ENCODE assay signal across 21 cellular contexts in the genomic region with DNA sequence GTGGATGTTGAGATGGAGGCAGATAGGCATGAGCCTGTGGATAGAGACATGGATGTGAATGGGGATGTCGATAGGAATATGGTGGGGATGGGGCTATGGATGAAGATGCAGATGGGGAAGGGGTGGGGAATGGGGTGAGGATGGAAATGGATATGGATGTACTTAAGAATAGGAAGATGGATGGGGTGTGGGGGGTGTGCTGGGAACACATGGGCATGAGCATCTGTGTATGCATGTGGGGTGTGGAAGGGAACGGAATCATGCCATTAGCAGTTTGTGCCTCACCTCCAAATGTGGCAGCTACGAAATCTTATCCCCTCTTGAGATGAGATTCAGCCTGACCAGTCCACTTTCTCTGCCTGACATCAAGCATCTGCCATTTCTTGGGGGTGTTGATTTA.
A peak's percentile ranks its signal among the peaks of the same experiment; 100 is the strongest.
DNase-seq lines count a peak whose midpoint lies in the region; ATAC-seq, FAIRE-seq and TF ChIP-seq lines count a peak whose summit lies in the region.
"Had no signal": no experiment of that assay in that cellular context is flagged by ENCODE, and none has a peak within 500 bp of the region (broad histone marks: within the 10 kb centered on the region; RNA-seq: fewer than 3 reads in every experiment).

No MANE protein-coding gene starts in this region.

- POLR2A ChIA-PET in HepG2 (lab: Yijun Ruan, JAX), result no interaction called here

- in situ Hi-C loops in HepG2 (cut with HindIII; ENCODE audit: extremely low pct_ligation_motif_present, low pct_unique_long_range_greater_than_20kb), result no loop called here
- in situ Hi-C loops in GM13977 (cut with MboI; ENCODE audit: low pct_unique_long_range_greater_than_20kb, low sequenced_read_pairs, unreplicated experiment), result no loop called here

- ATAC-seq in HepG2 (no peak), right lobe of liver (no peak)
- ATAC-seq: CD8-positive, alpha-beta T cell had no signal

- CTCF ChIA-PET in HepG2 (lab: Yijun Ruan, JAX; ENCODE audit: low intra/inter-chr PET ratio, low total read pairs), result no interaction called here

- H3K4me3 ChIP-seq in HepG2 (replicated peaks in 1 of 3; ENCODE audit: insufficient read depth in 1 of 3, low read depth in 2 of 3, low read length in 3 of 3), result no peak overlapping the region
- no peak overlapping the region for H3K4me3 ChIP-seq in right lobe of liver
- H3K4me3 ChIP-seq in esophagus muscularis mucosa, result no peak overlapping the region
- H3K4me3 ChIP-seq in vagina, result no peak overlapping the region
- H3K4me3 ChIP-seq: BLaER1 treated with 17β-estradiol and CSF1 and Interleukin-3, amounts not matched to agents 10 nM and 100 nM had no signal

- no peak for TF ChIP-seq RAD21 in HepG2 (CRISPR knock-in tag; IDR thresholded peaks at IDR 0.05)

- BruUV-seq in HepG2 (replicated peaks; lab: Mats Ljungman, UMichigan), result no TSS peak

- DNase-seq in HepG2 (ENCODE audit: low spot score) (no peak), right lobe of liver (no peak), esophagus muscularis mucosa (ENCODE audit: extremely low spot score) (peak; percentile 70), vagina (ENCODE audit: extremely low spot score in 2 of 2) (peak; percentile 52 to 55), GM13977 (ENCODE audit: low spot score) (no peak), AML-193 (lab: John Stamatoyannopoulos, UW) (no peak)
- DNase-seq: 8988T; ACHN; Caco-2; Calu3; CD4-positive, alpha-beta T cell; CD8-positive, alpha-beta T cell; DMS79 treated with DMSO at 0.1 percent for 48 hours; GF-D8 had no signal

- TF ChIP-seq EP300 in HepG2 (IDR thresholded peaks at IDR 0.05; ENCODE audit: low read depth in 2 of 2, low read length in 2 of 2) (no peak), HepG2 (CRISPR knock-in tag; IDR thresholded peaks at IDR 0.05; ENCODE audit: borderline replicate concordance) (no peak), esophagus muscularis mucosa (IDR thresholded peaks at IDR 0.05) (no peak)

- intact Hi-C loops in HepG2 (cut with micrococcal nuclease; ENCODE audit: unreplicated experiment) (no loop called here), right lobe of liver (cut with DNase I) (no loop called here), esophagus muscularis mucosa (cut with DNase I) (no loop called here), vagina (cut with DNase I) (no loop called here)

- TF ChIP-seq POLR2A in HepG2 (IDR thresholded peaks at IDR 0.05; ENCODE audit: insufficient read depth in 1 of 2, low read depth in 2 of 2, low read length in 2 of 2) (no peak), right lobe of liver (IDR thresholded peaks at IDR 0.05) (no peak), esophagus muscularis mucosa (IDR thresholded peaks at IDR 0.05; ENCODE audit: low read depth) (no peak), vagina (IDR thresholded peaks at IDR 0.05) (no peak)

- no peak overlapping the region for H3K27ac ChIP-seq in HepG2 (ENCODE audit: extremely low read length, insufficient read depth, low read length)
- no peak overlapping the region for H3K27ac ChIP-seq in right lobe of liver
- no peak overlapping the region for H3K27ac ChIP-seq in esophagus muscularis mucosa (replicated peaks in 1 of 4)
- H3K27ac ChIP-seq in vagina, result no peak overlapping the region
- H3K27ac ChIP-seq: BLaER1 treated with 17β-estradiol and CSF1 and Interleukin-3, amounts not matched to agents 10 nM and 100 nM; C4-2B had no signal

- TF ChIP-seq CTCF in HepG2 (CRISPR knock-in tag; IDR thresholded peaks at IDR 0.05) (no peak), right lobe of liver (IDR thresholded peaks at IDR 0.05) (no peak), esophagus muscularis mucosa (IDR thresholded peaks at IDR 0.05) (no peak), vagina (IDR thresholded peaks at IDR 0.05) (no peak), GM13977 (IDR thresholded peaks at IDR 0.05; ENCODE audit: extremely low read depth, insufficient read depth, missing control alignments) (no peak)

- H3K4me1 ChIP-seq in HepG2 (ENCODE audit: insufficient read depth, low read length), result no peaks in the 10 kb centered on the region
- no peaks in the 10 kb centered on the region for H3K4me1 ChIP-seq in right lobe of liver
- peaks cover 0 to 9% (median 5%) of the 10 kb centered on the region in 4 donors for H3K4me1 ChIP-seq in esophagus muscularis mucosa
- H3K4me1 ChIP-seq in vagina, result no peaks in the 10 kb centered on the region
- H3K4me1 ChIP-seq: BLaER1 treated with 17β-estradiol and CSF1 and Interleukin-3, amounts not matched to agents 10 nM and 100 nM; Caco-2 had no signal

- H3K36me3 ChIP-seq in HepG2 (replicated peaks in 1 of 2; ENCODE audit: control insufficient read depth in 1 of 2, insufficient read depth in 2 of 2, low read length in 2 of 2), result no peaks in the 10 kb centered on the region
- no peaks in the 10 kb centered on the region for H3K36me3 ChIP-seq in right lobe of liver
- no peaks in the 10 kb centered on the region for H3K36me3 ChIP-seq in esophagus muscularis mucosa
- H3K36me3 ChIP-seq in vagina, result no peaks in the 10 kb centered on the region
- H3K36me3 ChIP-seq: BLaER1 treated with 17β-estradiol and CSF1 and Interleukin-3, amounts not matched to agents 10 nM and 100 nM had no signal

- no peaks in the 10 kb centered on the region for H4K20me1 ChIP-seq in HepG2 (ENCODE audit: insufficient read depth, low read length)
- H4K20me1 ChIP-seq: BLaER1 treated with 17β-estradiol and CSF1 and Interleukin-3, amounts not matched to agents 10 nM and 100 nM had no signal

- under 1% methylated on average over 3 of the region's 3 CpGs for WGBS in HepG2 (ENCODE audit: low lambda C conversion rate)
- WGBS in right lobe of liver (ENCODE audit: insufficient coverage, low coverage, low lambda C conversion rate, missing lambda C conversion rate), result 50% methylated on average over 2 of the region's 3 CpGs
- 92% methylated on average over 3 of the region's 3 CpGs for WGBS in esophagus muscularis mucosa

- H3K9me3 ChIP-seq in HepG2 (ENCODE audit: low read length) (no peaks in the 10 kb centered on the region), right lobe of liver (no peaks in the 10 kb centered on the region), esophagus muscularis mucosa (no peaks in the 10 kb centered on the region), vagina (no peaks in the 10 kb centered on the region)
- H3K9me3 ChIP-seq: BLaER1 treated with 17β-estradiol and CSF1 and Interleukin-3, amounts not matched to agents 10 nM and 100 nM; Caco-2 had no signal

- no peak overlapping the region for H2AFZ ChIP-seq in HepG2 (ENCODE audit: low read length)

- no peaks in the 10 kb centered on the region for H3K79me2 ChIP-seq in HepG2 (ENCODE audit: insufficient read depth, low read length)

- no peak for FAIRE-seq in HepG2 (lab: Jason Lieb, UNC)
- FAIRE-seq: A204.1, D721Med, G401.6, GM12891, GM18507 had no signal

- no peak overlapping the region for H3K9ac ChIP-seq in HepG2 (ENCODE audit: insufficient read depth, low read depth, low read length)
- H3K9ac ChIP-seq: BLaER1 treated with 17β-estradiol and CSF1 and Interleukin-3, amounts not matched to agents 10 nM and 100 nM had no signal

- H3K27me3 ChIP-seq in HepG2 (ENCODE audit: control insufficient read depth in 1 of 2, insufficient read depth in 2 of 2, low read length in 2 of 2), result peaks cover 0 to 8% of the 10 kb centered on the region in 2 experiments; a peak in 2 of 5 replicates
- no peaks in the 10 kb centered on the region for H3K27me3 ChIP-seq in right lobe of liver
- no peaks in the 10 kb centered on the region for H3K27me3 ChIP-seq in esophagus muscularis mucosa
- H3K27me3 ChIP-seq in vagina, result no peaks in the 10 kb centered on the region
- H3K27me3 ChIP-seq: BLaER1 treated with 17β-estradiol and CSF1 and Interleukin-3, amounts not matched to agents 10 nM and 100 nM had no signal

- no peak overlapping the region for H3K4me2 ChIP-seq in HepG2 (ENCODE audit: low read depth, low read length)
- H3K4me2 ChIP-seq: BLaER1 treated with 17β-estradiol and CSF1 and Interleukin-3, amounts not matched to agents 10 nM and 100 nM had no signal

TF ChIP-seq in HepG2, 621 proteins besides CTCF, POLR2A, EP300 and RAD21:
- TF ChIP-seq ZNF816 (CRISPR knock-in tag; IDR thresholded peaks at IDR 0.05; ENCODE audit: borderline replicate concordance) (no peak), BORCS8-MEF2B (CRISPR knock-in tag; IDR thresholded peaks at IDR 0.05) (no peak), HNRNPK (IDR thresholded peaks at IDR 0.05; ENCODE audit: low read depth, low read length, poor library complexity, severe bottlenecking) (peak; percentile 25)

Comparison
In these comparisons a context has a peak if more than half of its experiments do, and no peak if none do; other contexts are left out.
1. DNase-seq: peak in esophagus muscularis mucosa (single experiment) and vagina (2 of 2); none in HepG2 (single experiment), right lobe of liver (0 of 3), GM13977 (single experiment) and AML-193 (0 of 2).